Comparison of ENCODE assay signal across 3 cellular contexts in genomic region chr2:68732533-68732932, GRCh38.
TF ChIP-seq lines count a peak whose summit lies in the region.

No MANE protein-coding gene starts in this region.

TF ChIP-seq in SK-N-SH, 30 proteins besides CTCF, POLR2A, EP300 and RAD21:
- TF ChIP-seq USF1 (IDR thresholded peaks at IDR 0.05; ENCODE audit: borderline replicate concordance, low read depth) (peak; percentile 25; the same call in 1 of the 2 replicates), MEF2A (IDR thresholded peaks at IDR 0.05; ENCODE audit: borderline replicate concordance, low read depth) (no peak)

TF ChIP-seq in SK-N-SH treated with all-trans-retinoic acid at 6 μM for 48 hours, 23 proteins besides CTCF, POLR2A, EP300 and RAD21:
- no peak for TF ChIP-seq ARNTL (CRISPR knock-in tag; IDR thresholded peaks at IDR 0.05; ENCODE audit: borderline replicate concordance, low read depth)
- no peak for TF ChIP-seq CREB5 (CRISPR knock-in tag; IDR thresholded peaks at IDR 0.05; ENCODE audit: low read depth)
- no peak for TF ChIP-seq PATZ1 (CRISPR knock-in tag; IDR thresholded peaks at IDR 0.05; ENCODE audit: borderline replicate concordance)
- no peak for TF ChIP-seq ESRRG (CRISPR knock-in tag; IDR thresholded peaks at IDR 0.05)
- no peak for TF ChIP-seq SNAI2 (CRISPR knock-in tag; IDR thresholded peaks at IDR 0.05)
- no peak for TF ChIP-seq TSHZ2 (CRISPR knock-in tag; IDR thresholded peaks at IDR 0.05)
- TF ChIP-seq ZNF8 (CRISPR knock-in tag; IDR thresholded peaks at IDR 0.05): no peak
- TF ChIP-seq TOX (CRISPR knock-in tag; IDR thresholded peaks at IDR 0.05; ENCODE audit: borderline replicate concordance): no peak
- TF ChIP-seq POU6F1 (CRISPR knock-in tag; IDR thresholded peaks at IDR 0.05; ENCODE audit: borderline replicate concordance, low read depth): no peak
- TF ChIP-seq OSR1 (CRISPR knock-in tag; IDR thresholded peaks at IDR 0.05): no peak
- TF ChIP-seq TCF4 (CRISPR knock-in tag; IDR thresholded peaks at IDR 0.05; ENCODE audit: borderline replicate concordance): no peak
- no peak for TF ChIP-seq GLIS3 (CRISPR knock-in tag; IDR thresholded peaks at IDR 0.05)
- no peak for TF ChIP-seq ZNF565 (CRISPR knock-in tag; conservative IDR thresholded peaks at IDR 0.05; ENCODE audit: low read depth)
- TF ChIP-seq ISL1 (CRISPR knock-in tag; IDR thresholded peaks at IDR 0.05): no peak
- no peak for TF ChIP-seq ZC3H10 (CRISPR knock-in tag; IDR thresholded peaks at IDR 0.05)
- no peak for TF ChIP-seq CSDC2 (CRISPR knock-in tag; IDR thresholded peaks at IDR 0.05)
- no peak for TF ChIP-seq ZFP3 (CRISPR knock-in tag; IDR thresholded peaks at IDR 0.05)
- no peak for TF ChIP-seq ZFP30 (CRISPR knock-in tag; IDR thresholded peaks at IDR 0.05)
- no peak for TF ChIP-seq ZNF70 (CRISPR knock-in tag; IDR thresholded peaks at IDR 0.05)
- TF ChIP-seq PPARA (CRISPR knock-in tag; IDR thresholded peaks at IDR 0.05; ENCODE audit: borderline replicate concordance): no peak
TF ChIP-seq in SK-N-SH treated with all-trans-retinoic acid at 6 μM for 48 hours: peak in this region for 0.

TF ChIP-seq in K562, 482 proteins besides CTCF, POLR2A, EP300 and RAD21:
- peak; percentile 71 for TF ChIP-seq ZBTB33 (CRISPR knock-in tag; IDR thresholded peaks at IDR 0.05)
- TF ChIP-seq RAD51 (IDR thresholded peaks at IDR 0.05; ENCODE audit: borderline replicate concordance, low read depth): peak; percentile 38; the same call in 1 of the 2 replicates
- TF ChIP-seq POLR2H (tag; IDR thresholded peaks at IDR 0.05; ENCODE audit: low read depth): no peak
- TF ChIP-seq USF1 (CRISPR knock-in tag; IDR thresholded peaks at IDR 0.05): peak; percentile 84
- 0 out of 2 replicates have a peak, but pooled peaks have one; percentile 19 for TF ChIP-seq L3MBTL2 (IDR thresholded peaks at IDR 0.05)
- TF ChIP-seq ZNF551 (CRISPR knock-in tag; IDR thresholded peaks at IDR 0.05): no peak
- no peak for TF ChIP-seq SP2 (IDR thresholded peaks at IDR 0.05; ENCODE audit: extremely low read depth, low read depth, low read length, poor library complexity, severe bottlenecking)
- peak; percentile 87 for TF ChIP-seq USF2 (CRISPR knock-in tag; IDR thresholded peaks at IDR 0.05)
- TF ChIP-seq BCL6 (CRISPR knock-in tag; IDR thresholded peaks at IDR 0.05): no peak
- TF ChIP-seq NONO (IDR thresholded peaks at IDR 0.05; ENCODE audit: low read depth in 2 of 2, low read length in 1 of 2): no peak
